1 cellular context compared by ENCODE assay signal in genomic region chr6:18596529-18596835, GRCh38.
TF ChIP-seq lines count a peak whose summit lies in the region.

No MANE protein-coding gene starts in this region.

TF ChIP-seq in K562, 482 proteins besides CTCF, POLR2A, EP300 and RAD21 (continued from another document):
- TF ChIP-seq, protein P1, sequence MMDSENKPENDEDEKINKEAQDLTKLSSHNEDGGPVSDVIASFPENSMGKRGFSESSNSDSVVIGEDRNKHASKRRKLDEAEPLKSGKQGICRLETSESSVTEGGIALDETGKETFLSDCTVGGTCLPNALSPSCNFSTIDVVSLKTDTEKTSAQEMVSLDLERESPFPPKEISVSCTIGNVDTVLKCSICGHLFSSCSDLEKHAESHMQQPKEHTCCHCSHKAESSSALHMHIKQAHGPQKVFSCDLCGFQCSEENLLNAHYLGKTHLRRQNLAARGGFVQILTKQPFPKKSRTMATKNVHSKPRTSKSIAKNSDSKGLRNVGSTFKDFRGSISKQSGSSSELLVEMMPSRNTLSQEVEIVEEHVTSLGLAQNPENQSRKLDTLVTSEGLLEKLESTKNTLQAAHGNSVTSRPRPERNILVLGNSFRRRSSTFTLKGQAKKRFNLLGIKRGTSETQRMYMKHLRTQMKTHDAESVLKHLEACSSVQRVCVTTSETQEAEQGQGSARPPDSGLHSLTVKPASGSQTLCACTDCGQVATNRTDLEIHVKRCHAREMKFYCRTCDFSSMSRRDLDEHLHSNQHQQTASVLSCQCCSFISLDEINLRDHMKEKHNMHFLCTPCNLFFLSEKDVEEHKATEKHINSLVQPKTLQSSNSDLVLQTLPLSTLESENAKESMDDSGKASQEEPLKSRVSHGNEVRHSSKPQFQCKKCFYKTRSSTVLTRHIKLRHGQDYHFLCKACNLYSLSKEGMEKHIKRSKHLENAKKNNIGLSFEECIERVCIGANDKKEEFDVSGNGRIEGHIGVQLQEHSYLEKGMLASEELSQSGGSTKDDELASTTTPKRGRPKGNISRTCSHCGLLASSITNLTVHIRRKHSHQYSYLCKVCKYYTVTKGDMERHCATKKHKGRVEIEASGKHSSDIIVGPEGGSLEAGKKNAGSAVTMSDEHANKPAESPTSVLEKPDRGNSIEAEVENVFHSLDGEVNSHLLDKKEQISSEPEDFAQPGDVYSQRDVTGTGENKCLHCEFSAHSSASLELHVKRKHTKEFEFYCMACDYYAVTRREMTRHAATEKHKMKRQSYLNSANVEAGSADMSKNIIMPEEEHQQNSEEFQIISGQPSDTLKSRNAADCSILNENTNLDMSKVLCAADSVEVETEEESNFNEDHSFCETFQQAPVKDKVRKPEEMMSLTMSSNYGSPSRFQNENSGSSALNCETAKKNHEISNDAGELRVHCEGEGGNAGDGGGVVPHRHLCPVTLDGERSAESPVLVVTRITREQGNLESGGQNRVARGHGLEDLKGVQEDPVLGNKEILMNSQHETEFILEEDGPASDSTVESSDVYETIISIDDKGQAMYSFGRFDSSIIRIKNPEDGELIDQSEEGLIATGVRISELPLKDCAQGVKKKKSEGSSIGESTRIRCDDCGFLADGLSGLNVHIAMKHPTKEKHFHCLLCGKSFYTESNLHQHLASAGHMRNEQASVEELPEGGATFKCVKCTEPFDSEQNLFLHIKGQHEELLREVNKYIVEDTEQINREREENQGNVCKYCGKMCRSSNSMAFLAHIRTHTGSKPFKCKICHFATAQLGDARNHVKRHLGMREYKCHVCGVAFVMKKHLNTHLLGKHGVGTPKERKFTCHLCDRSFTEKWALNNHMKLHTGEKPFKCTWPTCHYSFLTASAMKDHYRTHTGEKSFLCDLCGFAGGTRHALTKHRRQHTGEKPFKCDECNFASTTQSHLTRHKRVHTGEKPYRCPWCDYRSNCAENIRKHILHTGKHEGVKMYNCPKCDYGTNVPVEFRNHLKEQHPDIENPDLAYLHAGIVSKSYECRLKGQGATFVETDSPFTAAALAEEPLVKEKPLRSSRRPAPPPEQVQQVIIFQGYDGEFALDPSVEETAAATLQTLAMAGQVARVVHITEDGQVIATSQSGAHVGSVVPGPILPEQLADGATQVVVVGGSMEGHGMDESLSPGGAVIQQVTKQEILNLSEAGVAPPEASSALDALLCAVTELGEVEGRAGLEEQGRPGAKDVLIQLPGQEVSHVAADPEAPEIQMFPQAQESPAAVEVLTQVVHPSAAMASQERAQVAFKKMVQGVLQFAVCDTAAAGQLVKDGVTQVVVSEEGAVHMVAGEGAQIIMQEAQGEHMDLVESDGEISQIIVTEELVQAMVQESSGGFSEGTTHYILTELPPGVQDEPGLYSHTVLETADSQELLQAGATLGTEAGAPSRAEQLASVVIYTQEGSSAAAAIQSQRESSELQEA (IDR thresholded peaks at IDR 0.05; ENCODE audit: low read depth), result no peak
- TF ChIP-seq BRD9 (IDR thresholded peaks at IDR 0.05; ENCODE audit: low read depth, partially characterized antibody) (no peak), GTF2A2 (tag; IDR thresholded peaks at IDR 0.05) (no peak), LEF1 (IDR thresholded peaks at IDR 0.05) (no peak), BCL6 (CRISPR knock-in tag; IDR thresholded peaks at IDR 0.05) (no peak), TCF7 (IDR thresholded peaks at IDR 0.05; ENCODE audit: borderline replicate concordance) (no peak), BRF1 (IDR thresholded peaks at IDR 0.05; ENCODE audit: borderline replicate concordance, extremely low read depth, insufficient read length) (no peak), RB1 (IDR thresholded peaks at IDR 0.05; ENCODE audit: low read depth) (no peak)
- TF ChIP-seq, protein P2, sequence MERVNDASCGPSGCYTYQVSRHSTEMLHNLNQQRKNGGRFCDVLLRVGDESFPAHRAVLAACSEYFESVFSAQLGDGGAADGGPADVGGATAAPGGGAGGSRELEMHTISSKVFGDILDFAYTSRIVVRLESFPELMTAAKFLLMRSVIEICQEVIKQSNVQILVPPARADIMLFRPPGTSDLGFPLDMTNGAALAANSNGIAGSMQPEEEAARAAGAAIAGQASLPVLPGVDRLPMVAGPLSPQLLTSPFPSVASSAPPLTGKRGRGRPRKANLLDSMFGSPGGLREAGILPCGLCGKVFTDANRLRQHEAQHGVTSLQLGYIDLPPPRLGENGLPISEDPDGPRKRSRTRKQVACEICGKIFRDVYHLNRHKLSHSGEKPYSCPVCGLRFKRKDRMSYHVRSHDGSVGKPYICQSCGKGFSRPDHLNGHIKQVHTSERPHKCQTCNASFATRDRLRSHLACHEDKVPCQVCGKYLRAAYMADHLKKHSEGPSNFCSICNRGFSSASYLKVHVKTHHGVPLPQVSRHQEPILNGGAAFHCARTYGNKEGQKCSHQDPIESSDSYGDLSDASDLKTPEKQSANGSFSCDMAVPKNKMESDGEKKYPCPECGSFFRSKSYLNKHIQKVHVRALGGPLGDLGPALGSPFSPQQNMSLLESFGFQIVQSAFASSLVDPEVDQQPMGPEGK (CRISPR knock-in tag; IDR thresholded peaks at IDR 0.05; ENCODE audit: borderline replicate concordance), result no peak
TF ChIP-seq in K562: peak in this region for 0.
